In the genomic region with DNA sequence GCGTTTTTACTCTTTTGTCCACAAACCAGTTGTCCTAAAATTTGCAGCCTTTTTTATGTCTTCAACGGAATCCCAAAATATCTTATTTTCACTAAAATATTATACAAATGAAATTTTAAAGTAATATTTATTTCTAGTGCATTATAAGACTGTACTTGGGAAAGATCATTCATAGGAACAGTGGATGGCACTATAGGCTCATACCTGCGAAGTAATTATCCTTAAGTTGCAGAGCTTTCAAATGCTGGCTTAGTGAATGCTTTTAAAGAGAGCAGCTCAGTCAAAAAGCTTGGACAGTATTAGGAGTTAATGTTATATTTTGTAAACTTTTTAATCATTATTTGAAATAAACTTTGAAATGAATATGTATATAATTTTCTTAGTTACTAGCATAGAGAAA, we compare ENCODE assay signal across 1 cellular context.
TF ChIP-seq lines count a peak whose summit lies in the region.

No MANE protein-coding gene starts in this region.

TF ChIP-seq in A549, 52 proteins besides CTCF, POLR2A, EP300 and RAD21:
- TF ChIP-seq SMC3 (IDR thresholded peaks at IDR 0.05) (peak; percentile 38; the same call in 1 of the 3 replicates), MAZ (IDR thresholded peaks at IDR 0.05; ENCODE audit: borderline replicate concordance, low read depth, low read length) (no peak)
